ENCODE assay signal across 14 cellular contexts in genomic region chr2:195021704-195022513, GRCh38.
A peak's percentile ranks its signal among the peaks of the same experiment; 100 is the strongest.
DNase-seq lines count a peak whose midpoint lies in the region; ATAC-seq, FAIRE-seq and TF ChIP-seq lines count a peak whose summit lies in the region.
"Had no signal": no experiment of that assay in that cellular context is flagged by ENCODE, and none has a peak within 500 bp of the region (broad histone marks: within the 10 kb centered on the region; RNA-seq: fewer than 3 reads in every experiment).

No MANE protein-coding gene starts in this region.

- no peaks in the 10 kb centered on the region for H3K36me3 Mint-ChIP-seq in activated naive CD8-positive, alpha-beta T cell
- H3K36me3 Mint-ChIP-seq in activated naive CD8-positive, alpha-beta T cell treated with anti-CD3 and anti-CD28 coated beads for 36 hours, result no peaks in the 10 kb centered on the region

- peaks cover 4% of the 10 kb centered on the region for H3K27me3 Mint-ChIP-seq in activated naive CD8-positive, alpha-beta T cell
- H3K27me3 Mint-ChIP-seq in activated naive CD8-positive, alpha-beta T cell treated with anti-CD3 and anti-CD28 coated beads for 36 hours, result no peaks in the 10 kb centered on the region

- H3K9me3 Mint-ChIP-seq in activated naive CD8-positive, alpha-beta T cell (ENCODE audit: low read depth), result no peaks in the 10 kb centered on the region
- H3K9me3 Mint-ChIP-seq in activated naive CD8-positive, alpha-beta T cell treated with anti-CD3 and anti-CD28 coated beads for 36 hours, result no peaks in the 10 kb centered on the region

- peaks cover 4% of the 10 kb centered on the region for H3K4me1 Mint-ChIP-seq in activated naive CD8-positive, alpha-beta T cell (ENCODE audit: low read depth)
- peaks cover 18% of the 10 kb centered on the region for H3K4me1 Mint-ChIP-seq in activated naive CD8-positive, alpha-beta T cell treated with anti-CD3 and anti-CD28 coated beads for 36 hours

- H3K79me2 ChIP-seq in KMS-11 (ENCODE audit: insufficient read depth, low read depth), result no peaks in the 10 kb centered on the region

- peak overlapping the region; percentile 3 for H3K27ac Mint-ChIP-seq in activated naive CD8-positive, alpha-beta T cell
- no peak overlapping the region for H3K27ac Mint-ChIP-seq in activated naive CD8-positive, alpha-beta T cell treated with anti-CD3 and anti-CD28 coated beads for 36 hours

- H3K4me3 Mint-ChIP-seq in activated naive CD8-positive, alpha-beta T cell, result no peak overlapping the region
- H3K4me3 Mint-ChIP-seq in activated naive CD8-positive, alpha-beta T cell treated with anti-CD3 and anti-CD28 coated beads for 36 hours, result no peak overlapping the region

- H3K27me3 ChIP-seq in KMS-11 (ENCODE audit: insufficient read depth, low read depth), result no peaks in the 10 kb centered on the region

- FAIRE-seq in urothelium cell line (lab: Jason Lieb, UNC), result no peak
- FAIRE-seq: bronchial epithelial cell had no signal

- no peaks in the 10 kb centered on the region for H3K36me3 ChIP-seq in KMS-11 (ENCODE audit: insufficient read depth)

- no peak overlapping the region for H3K9ac ChIP-seq in KMS-11

- ATAC-seq in HG02840 (IDR thresholded peaks at IDR 0.05; ENCODE audit: low FRiP score, unreplicated experiment), result peak; percentile 63
- ATAC-seq: Panc1 had no signal

- H2AFZ ChIP-seq in KMS-11 (ENCODE audit: low read depth), result peak overlapping the region; percentile 36

- H3K4me1 ChIP-seq in KMS-11 (ENCODE audit: low read depth, poor library complexity, severe bottlenecking), result peaks cover 17% of the 10 kb centered on the region

- H3K27ac ChIP-seq in KMS-11, result peak overlapping the region; percentile 16; the same call in 1 of the 2 replicates
- H3K27ac ChIP-seq in caudate nucleus (ENCODE audit: low read depth, low read length), result no peak overlapping the region

- no peak for DNase-seq in activated naive CD8-positive, alpha-beta T cell treated with anti-CD3 and anti-CD28 coated beads for 36 hours
- DNase-seq in AG08395 (ENCODE audit: low spot score), result no peak
- no peak for DNase-seq in NCI-H526 treated with DMSO at 0.1 percent for 48 hours (lab: John Stamatoyannopoulos, UW)
- DNase-seq in urothelium cell line (ENCODE audit: low spot score), result no peak
- DNase-seq in caudate nucleus (lab: John Stamatoyannopoulos, UW), result no peak
- DNase-seq: activated CD8-positive, alpha-beta memory T cell treated with anti-CD3 and anti-CD28 coated beads for 24 hours; glutamatergic neuron; KG1; stimulated activated CD4-positive, alpha-beta T cell treated with anti-CD3 and anti-CD28 coated beads, Interleukin-15, amount 100 ng/mL, for 24 hours had no signal

- H3K4me3 ChIP-seq in KMS-11 (IDR thresholded peaks at IDR 0.05; ENCODE audit: insufficient read depth, low read depth, low read length), result no peak overlapping the region

- no peak for TF ChIP-seq CTCF in KMS-11 (conservative IDR thresholded peaks at IDR 0.05; ENCODE audit: low read depth, low read length)

- H3K4me2 ChIP-seq in KMS-11, result peak overlapping the region; percentile 26; the same call in 1 of the 2 replicates

- no peaks in the 10 kb centered on the region for H4K20me1 ChIP-seq in KMS-11 (ENCODE audit: insufficient read depth)
